8 cellular contexts compared by ENCODE assay signal in genomic region chr11:75668508-75669297, GRCh38. TPM values are rescaled to one million over a fixed set of nuclear protein-coding genes. Genes with fewer than 3 reads are reported as not detected.
A peak's percentile ranks its signal among the peaks of the same experiment; 100 is the strongest.
DNase-seq lines count a peak whose midpoint lies in the region; ATAC-seq and TF ChIP-seq lines count a peak whose summit lies in the region.

Gene MAP6 (minus strand): TSS chr11:75669038. CDS start chr11:75668369, 669 bp downstream.

- peak within 1 kb of the TSS; percentile 25 for H2AK9ac ChIP-seq in IMR-90 (replicated peaks; ENCODE audit: low read depth, low read length, poor library complexity)

- peak within 1 kb of the TSS; percentile 91 for H2AFZ ChIP-seq in IMR-90 (replicated peaks; ENCODE audit: low read length, poor library complexity)
- peak within 1 kb of the TSS; percentile 60 for H2AFZ ChIP-seq in fibroblast of lung (ENCODE audit: low read length)

- H3K14ac ChIP-seq in IMR-90 (replicated peaks; ENCODE audit: low read depth, low read length), result no peak within 1 kb of the TSS

- intact Hi-C loops in Calu3 (cut with micrococcal nuclease; ENCODE audit: unreplicated experiment), result no loop called here
- intact Hi-C loops in IMR-90 (cut with micrococcal nuclease), result loop anchor here (5.0 kb wide), 1 partner anchor 86 kb away; no protein-coding TSS in a partner anchor
- intact Hi-C loops in activated B cell treated with CpG ODN at 0.5 μM for 24 hours (cut with micrococcal nuclease), result loop anchor here (2.0 to 5.0 kb wide), 2 partner anchors 20 to 121 kb away; no protein-coding TSS in a partner anchor

- POLR2A ChIA-PET in IMR-90 (lab: Charles Lee; ENCODE audit: unreplicated experiment) (interaction anchor here (0.6 kb wide), 1 partner anchor 1160 kb away, joined by 16 read pairs; no protein-coding TSS in a partner anchor), activated B cell treated with CpG ODN at 0.5 μM for 24 hours (lab: Charles Lee) (interaction anchor here (0.6 to 1.7 kb wide), 6 partner anchors 9 to 1130 kb away, joined by 3 to 4 read pairs (median 4); no protein-coding TSS in a partner anchor)
- POLR2A ChIA-PET in naive thymus-derived CD8-positive, alpha-beta T cell (lab: Charles Lee), result no interaction called here

- H3K4me2 ChIP-seq in IMR-90 (ENCODE audit: low read depth, low read length), result peak within 1 kb of the TSS; percentile 93
- H3K4me2 ChIP-seq in fibroblast of lung (ENCODE audit: extremely low read depth, insufficient read depth, low read length), result peak within 1 kb of the TSS; percentile 82

- no peak within 1 kb of the TSS for H2BK20ac ChIP-seq in IMR-90 (ENCODE audit: low read depth, low read length)

- peaks cover 11% of the 10 kb centered on the region for H3K4me1 Mint-ChIP-seq in Calu3 (ENCODE audit: low read depth, unreplicated experiment)
- peaks cover 15% of the 10 kb centered on the region for H3K4me1 Mint-ChIP-seq in activated B cell treated with CpG ODN at 0.5 μM for 24 hours
- peaks cover 10 to 14% (median 13%) of the 10 kb centered on the region in 4 donors for H3K4me1 Mint-ChIP-seq in naive thymus-derived CD8-positive, alpha-beta T cell

- H3K18ac ChIP-seq in IMR-90 (ENCODE audit: low read depth, low read length), result no peak within 1 kb of the TSS

- H4K20me1 ChIP-seq in IMR-90 (ENCODE audit: insufficient read depth, low read length) (no peaks in the 10 kb centered on the region), fibroblast of lung (ENCODE audit: control insufficient read depth, extremely low read depth, insufficient read depth, low read length) (no peaks in the 10 kb centered on the region)

- no peaks in the 10 kb centered on the region for H3K36me3 ChIP-seq in IMR-90 (ENCODE audit: control insufficient read depth, insufficient read depth, low read length)
- no peaks in the 10 kb centered on the region for H3K36me3 ChIP-seq in fibroblast of lung (ENCODE audit: control insufficient read depth, insufficient read depth, low read length)
- no peaks in the 10 kb centered on the region for H3K36me3 ChIP-seq in urinary bladder (ENCODE audit: insufficient read depth)

- no peak within 1 kb of the TSS; a peak in 1 of 4 replicates for H4K8ac ChIP-seq in IMR-90 (ENCODE audit: low read depth in 2 of 2, low read length in 2 of 2)

- no peak within 1 kb of the TSS; the same call in 1 of the 2 replicates for H4K91ac ChIP-seq in IMR-90 (ENCODE audit: insufficient read depth, low read depth, low read length)

- DNase-seq in Calu3 (peak; percentile 29), IMR-90 (no peak), activated B cell treated with CpG ODN at 0.5 μM for 24 hours (peak; percentile 37), fibroblast of lung (ENCODE audit: low read depth in 2 of 2) (peak; percentile 11 to 25)
- DNase-seq in naive thymus-derived CD8-positive, alpha-beta T cell, result peak in 2 of 10 donors; percentile 7 to 14
- no peak for DNase-seq in stimulated activated naive CD4-positive, alpha-beta T cell treated with Interleukin-2 at 50 U/mL for 16 hours (lab: John Stamatoyannopoulos, UW)

- H3K27me3 Mint-ChIP-seq in Calu3 (ENCODE audit: unreplicated experiment) (peaks cover 92% of the 10 kb centered on the region), activated B cell treated with CpG ODN at 0.5 μM for 24 hours (peaks cover 45% of the 10 kb centered on the region)
- peaks cover 48 to 71% (median 65%) of the 10 kb centered on the region in 5 donors for H3K27me3 Mint-ChIP-seq in naive thymus-derived CD8-positive, alpha-beta T cell

- H3K4ac ChIP-seq in IMR-90 (ENCODE audit: low read depth, low read length), result no peak within 1 kb of the TSS

- CTCF ChIA-PET in Calu3 (lab: Charles Lee), result interaction anchor here (0.7 kb wide), 1 partner anchor 137 kb away, joined by 8 read pairs; no protein-coding TSS in a partner anchor
- CTCF ChIA-PET in IMR-90 (lab: Yijun Ruan, JAX), result interaction anchor here (0.9 kb wide), 1 partner anchor 102 kb away, joined by 3 read pairs; no protein-coding TSS in a partner anchor
- CTCF ChIA-PET in activated B cell treated with CpG ODN at 0.5 μM for 24 hours (lab: Charles Lee), result no interaction called here

- H3K9me3 ChIP-seq in IMR-90 (ENCODE audit: control insufficient read depth, insufficient read depth, low read length) (no peaks in the 10 kb centered on the region), fibroblast of lung (ENCODE audit: control insufficient read depth, insufficient read depth, low read depth, low read length) (no peaks in the 10 kb centered on the region)

- BruUV-seq in Calu3 (replicated peaks; lab: Mats Ljungman, UMichigan) (no TSS peak), IMR-90 (replicated peaks; lab: Mats Ljungman, UMichigan) (no TSS peak)

- H3K27me3 ChIP-seq in IMR-90 (ENCODE audit: control insufficient read depth, insufficient read depth, low read length) (peaks cover 42% of the 10 kb centered on the region), fibroblast of lung (ENCODE audit: control insufficient read depth, insufficient read depth, low read length) (peaks cover 40% of the 10 kb centered on the region)

- H3K4me1 ChIP-seq in IMR-90 (ENCODE audit: control insufficient read depth, insufficient read depth, low read length) (no peaks in the 10 kb centered on the region; the same call in 1 of the 2 replicates), fibroblast of lung (ENCODE audit: control insufficient read depth, extremely low read depth, insufficient read depth, low read length) (no peaks in the 10 kb centered on the region), urinary bladder (ENCODE audit: insufficient read depth) (no peaks in the 10 kb centered on the region)

- TF ChIP-seq POLR2A in IMR-90 (IDR thresholded peaks at IDR 0.05; ENCODE audit: low read depth, low read length), result no peak

- H3K9ac ChIP-seq in IMR-90 (ENCODE audit: low read depth, low read length) (peak within 1 kb of the TSS; percentile 29; the same call in 1 of the 2 replicates), fibroblast of lung (ENCODE audit: insufficient read depth, low read length) (no peak within 1 kb of the TSS)

- TF ChIP-seq RAD21 in IMR-90 (IDR thresholded peaks at IDR 0.05; ENCODE audit: low read length), result no peak

- H3K9me1 ChIP-seq in IMR-90 (ENCODE audit: insufficient read depth, low read length), result no peaks in the 10 kb centered on the region

- no peaks in the 10 kb centered on the region for H3K79me2 ChIP-seq in fibroblast of lung (ENCODE audit: control insufficient read depth, insufficient read depth, low read length)

- H3K4me3 ChIP-seq in IMR-90 (ENCODE audit: insufficient read depth, low read depth, low read length) (peak within 1 kb of the TSS; percentile 44), fibroblast of lung (replicated peaks in 1 of 4; ENCODE audit: control extremely low read depth in 1 of 4, insufficient read depth in 1 of 4, low read depth in 3 of 4, low read length in 4 of 4) (peak within 1 kb of the TSS in 3 of 4 experiments; percentile 28 to 35 (median 29)), urinary bladder (ENCODE audit: low read depth, low read length) (peak within 1 kb of the TSS; percentile 48)

- no peak within 1 kb of the TSS for H3K27ac Mint-ChIP-seq in Calu3 (ENCODE audit: unreplicated experiment)
- H3K27ac Mint-ChIP-seq in activated B cell treated with CpG ODN at 0.5 μM for 24 hours, result no peak within 1 kb of the TSS
- no peak within 1 kb of the TSS for H3K27ac Mint-ChIP-seq in naive thymus-derived CD8-positive, alpha-beta T cell

- no peak within 1 kb of the TSS for H2AK5ac ChIP-seq in IMR-90 (ENCODE audit: low read depth, low read length)

- H3K79me1 ChIP-seq in IMR-90 (ENCODE audit: low read depth in 1 of 2, low read length in 2 of 2), result no peaks in the 10 kb centered on the region

- 1% methylated on average over 19 of the region's 67 CpGs; no CpG with 5 or more reads in 1 of the 2 experiments for WGBS in IMR-90 (ENCODE audit: extremely low coverage in 2 of 2, insufficient read length in 1 of 2), 2 experiments
- 2% methylated on average over 67 of the region's 67 CpGs for WGBS in urinary bladder

- H3K27ac ChIP-seq in IMR-90 (ENCODE audit: insufficient read depth, low read length), result no peak within 1 kb of the TSS
- H3K27ac ChIP-seq in fibroblast of lung (ENCODE audit: insufficient read depth, low read length), result no peak within 1 kb of the TSS
- H3K27ac ChIP-seq in urinary bladder (ENCODE audit: low read depth), result no peak within 1 kb of the TSS

- dilution Hi-C loops in IMR-90 (cut with HindIII; ENCODE audit: low sequenced_read_pairs, unreplicated experiment), result no loop called here

- no peak within 1 kb of the TSS for H2BK120ac ChIP-seq in IMR-90 (ENCODE audit: low read depth, low read length)

- no peaks in the 10 kb centered on the region for H3K36me3 Mint-ChIP-seq in Calu3 (ENCODE audit: insufficient read depth, unreplicated experiment)
- H3K36me3 Mint-ChIP-seq in activated B cell treated with CpG ODN at 0.5 μM for 24 hours (ENCODE audit: low read depth), result no peaks in the 10 kb centered on the region
- H3K36me3 Mint-ChIP-seq in naive thymus-derived CD8-positive, alpha-beta T cell, result peaks cover 0 to 15% (median 0%) of the 10 kb centered on the region in 3 donors

- H3K9me3 Mint-ChIP-seq in Calu3 (ENCODE audit: low read depth, unreplicated experiment) (no peaks in the 10 kb centered on the region), activated B cell treated with CpG ODN at 0.5 μM for 24 hours (no peaks in the 10 kb centered on the region)
- peaks cover 0 to 9% (median 0%) of the 10 kb centered on the region in 9 donors for H3K9me3 Mint-ChIP-seq in naive thymus-derived CD8-positive, alpha-beta T cell

- no peak within 1 kb of the TSS for H3K56ac ChIP-seq in IMR-90 (ENCODE audit: extremely low read depth, insufficient read depth, low read length)

- H2BK5ac ChIP-seq in IMR-90 (ENCODE audit: low read depth, low read length, poor library complexity, severe bottlenecking), result no peak within 1 kb of the TSS

- ATAC-seq in IMR-90 (ENCODE audit: low read depth) (peak; percentile 46), activated B cell treated with CpG ODN at 0.5 μM for 24 hours (ENCODE audit: low read depth) (peak; percentile 40), HG02571 (IDR thresholded peaks at IDR 0.05; ENCODE audit: unreplicated experiment) (no peak)
- peak; percentile 48 to 53 for ATAC-seq in naive thymus-derived CD8-positive, alpha-beta T cell

- peak within 1 kb of the TSS; percentile 64 for H3K4me3 Mint-ChIP-seq in Calu3 (ENCODE audit: low read depth, unreplicated experiment)
- peak within 1 kb of the TSS; percentile 87 for H3K4me3 Mint-ChIP-seq in activated B cell treated with CpG ODN at 0.5 μM for 24 hours
- H3K4me3 Mint-ChIP-seq in naive thymus-derived CD8-positive, alpha-beta T cell, result peak within 1 kb of the TSS; percentile 75 to 89 (median 84)

- in situ Hi-C loops in IMR-90 (cut with MboI; ENCODE audit: low sequenced_read_pairs), result no loop called here

- TF ChIP-seq CTCF in Calu3 (IDR thresholded peaks at IDR 0.05; ENCODE audit: unreplicated experiment) (no peak), IMR-90 (conservative IDR thresholded peaks at IDR 0.05; ENCODE audit: low read depth, low read length) (no peak), activated B cell treated with CpG ODN at 0.5 μM for 24 hours (IDR thresholded peaks at IDR 0.05) (no peak), fibroblast of lung (conservative IDR thresholded peaks at IDR 0.05 in 1 of 2, IDR thresholded peaks at IDR 0.05 in 1 of 2; ENCODE audit: low read depth in 1 of 2, low read length in 2 of 2) (no peak)

- no peak within 1 kb of the TSS for H3K23ac ChIP-seq in IMR-90 (ENCODE audit: low read depth, low read length)

- no peak within 1 kb of the TSS for H2BK15ac ChIP-seq in IMR-90 (ENCODE audit: low read depth, low read length)

- no peak within 1 kb of the TSS for H4K5ac ChIP-seq in IMR-90 (ENCODE audit: low read depth, low read length)

RNA-seq across cellular contexts. Expression of gene MAP6, which starts in this region (rescaled TPM):
- total RNA-seq in Calu3 (2022) (not detected in 2 replicates), IMR-90 (2012; rRNA removed) (2.5 and 3.0 TPM in 2 replicates), activated B cell treated with CpG ODN at 0.5 μM for 24 hours (0.40 and 0.44 TPM in 2 replicates), fibroblast of lung (0.17 and 0.26 TPM in 2 replicates), urinary bladder (5.6 TPM)
- polyA plus RNA-seq in IMR-90 (2012; rRNA removed) (3.1 and 3.4 TPM in 2 replicates), fibroblast of lung (1.0 and 1.2 TPM in 2 replicates), urinary bladder (8.0 TPM)
- 1.6 and 1.9 TPM in 2 replicates for polyA plus RNA-seq in IMR-90 (2012; cell fraction: cytosol; rRNA removed)
- 6.3 and 12.8 TPM in 2 replicates for polyA plus RNA-seq in IMR-90 (2012; cell fraction: nucleus; rRNA removed; ENCODE audit: low replicate concordance)
- 0.91 and 1.0 TPM in 2 replicates for polyA plus RNA-seq in fibroblast of lung (2012)
- 0.48 TPM in 1 of 2 replicates, not detected in the other for polyA minus RNA-seq in fibroblast of lung (ENCODE audit: low replicate concordance)
- not detected for total RNA-seq in naive thymus-derived CD8-positive, alpha-beta T cell
- not detected for polyA plus RNA-seq in naive thymus-derived CD8-positive, alpha-beta T cell

Comparison
In these comparisons a context has a peak if more than half of its experiments do, and no peak if none do; other contexts are left out.
1. Peak in DNase-seq in Calu3; RNA of the gene not detected or under 1 TPM.
2. Peak in DNase-seq and ATAC-seq in activated B cell treated with CpG ODN at 0.5 μM for 24 hours; RNA of the gene not detected or under 1 TPM.
3. Peak in ATAC-seq in naive thymus-derived CD8-positive, alpha-beta T cell; RNA of the gene not detected or under 1 TPM.
4. DNase-seq: peak in fibroblast of lung (2 of 2); none in IMR-90 (single experiment) and stimulated activated naive CD4-positive, alpha-beta T cell treated with Interleukin-2 at 50 U/mL for 16 hours (single experiment).
5. Peak in every context shown above with its lines, with median percentiles within 50 percentile points of each other: H3K4me3 Mint-ChIP-seq and H3K4me3 ChIP-seq.